ENCODE assay signal across 8 cellular contexts in genomic region chr1:23837905-23838304, GRCh38. TPM values are rescaled to one million over a fixed set of nuclear protein-coding genes. Genes with fewer than 3 reads are reported as not detected.
DNase-seq lines count a peak whose midpoint lies in the region; ATAC-seq and TF ChIP-seq lines count a peak whose summit lies in the region.

No MANE protein-coding gene starts in this region.

- H3K9ac ChIP-seq in adipocyte (ENCODE audit: low read length) (no peak overlapping the region), liver (ENCODE audit: low read depth in 1 of 2, low read length in 2 of 2) (no peak overlapping the region)

- no peaks in the 10 kb centered on the region for H3K27me3 ChIP-seq in heart right ventricle
- peaks cover 8% of the 10 kb centered on the region for H3K27me3 ChIP-seq in adipocyte (replicated peaks; ENCODE audit: control insufficient read depth, insufficient read depth, low read length)
- no peaks in the 10 kb centered on the region for H3K27me3 ChIP-seq in liver (ENCODE audit: control insufficient read depth in 4 of 4, insufficient read depth in 4 of 4, low read length in 3 of 4)
- H3K27me3 ChIP-seq in upper lobe of right lung: no peaks in the 10 kb centered on the region

- H3K4me1 ChIP-seq in heart right ventricle: peaks cover 0 to 11% (median 5%) of the 10 kb centered on the region in 9 donors
- peaks cover 3% of the 10 kb centered on the region for H3K4me1 ChIP-seq in adipocyte (ENCODE audit: control insufficient read depth, insufficient read depth, low read length)
- peaks cover 1 to 8% (median 7%) of the 10 kb centered on the region in 4 donors for H3K4me1 ChIP-seq in liver (ENCODE audit: control insufficient read depth in 4 of 4, insufficient read depth in 4 of 4, low read length in 3 of 4)
- H3K4me1 ChIP-seq in upper lobe of right lung: peaks cover 6% of the 10 kb centered on the region

- intact Hi-C loops in heart right ventricle (cut with DNase I): no loop called here
- intact Hi-C loops in cardiac septum (cut with DNase I): no loop called here
- intact Hi-C loops in upper lobe of right lung (cut with DNase I): no loop called here

- H3K9me3 ChIP-seq in heart right ventricle: no peaks in the 10 kb centered on the region
- no peaks in the 10 kb centered on the region for H3K9me3 ChIP-seq in adipocyte (ENCODE audit: control insufficient read depth, low read length)
- no peaks in the 10 kb centered on the region for H3K9me3 ChIP-seq in liver (ENCODE audit: control insufficient read depth in 4 of 4, low read length in 3 of 4)
- no peaks in the 10 kb centered on the region for H3K9me3 ChIP-seq in upper lobe of right lung

- no peak overlapping the region for H3K27ac ChIP-seq in heart right ventricle
- no peak overlapping the region for H3K27ac ChIP-seq in liver (ENCODE audit: low read depth in 1 of 2, low read length in 2 of 2)
- no peak overlapping the region for H3K27ac ChIP-seq in upper lobe of right lung

- 19 to 23% methylated on average over 13 of the region's 13 CpGs for WGBS in heart right ventricle, 2 donors
- WGBS in liver: 30% methylated on average over 13 of the region's 13 CpGs

- no peak for TF ChIP-seq RAD21 in liver (IDR thresholded peaks at IDR 0.05)

- H3K36me3 ChIP-seq in heart right ventricle (no peaks in the 10 kb centered on the region), adipocyte (ENCODE audit: control insufficient read depth, insufficient read depth, low read length, severe bottlenecking) (no peaks in the 10 kb centered on the region), liver (ENCODE audit: control insufficient read depth in 4 of 4, insufficient read depth in 3 of 4, low read depth in 1 of 4, low read length in 3 of 4) (no peaks in the 10 kb centered on the region), upper lobe of right lung (no peaks in the 10 kb centered on the region)

- DNase-seq in heart right ventricle (peak in 1 of 2 donors; percentile 16), cardiac septum (ENCODE audit: low spot score) (no peak), adipocyte (ENCODE audit: low read depth) (no peak), upper lobe of right lung (no peak), dermis blood vessel endothelial cell (no peak), NCI-H187 (lab: John Stamatoyannopoulos, UW) (no peak)

- peak overlapping the region in 8 of 10 donors; percentile 17 to 46 (median 41) for H3K4me3 ChIP-seq in heart right ventricle
- peak overlapping the region; percentile 67 for H3K4me3 ChIP-seq in adipocyte (ENCODE audit: low read length)
- H3K4me3 ChIP-seq in liver (ENCODE audit: low read depth in 1 of 3, low read length in 3 of 3): peak overlapping the region; percentile 25 to 66 (median 59)
- no peak overlapping the region for H3K4me3 ChIP-seq in upper lobe of right lung

- TF ChIP-seq CTCF in heart right ventricle (IDR thresholded peaks at IDR 0.05) (no peak), liver (IDR thresholded peaks at IDR 0.05; ENCODE audit: low read depth, low read length, missing input control) (no peak), upper lobe of right lung (IDR thresholded peaks at IDR 0.05) (no peak)

- ATAC-seq in heart right ventricle (peak in 4 of 8 donors; percentile 14 to 41 (median 22)), upper lobe of right lung (peak; percentile 23), GM21529 (IDR thresholded peaks at IDR 0.05; ENCODE audit: unreplicated experiment) (no peak)

TF ChIP-seq in liver, 16 proteins besides CTCF, POLR2A, EP300 and RAD21:
- TF ChIP-seq RXRA (IDR thresholded peaks at IDR 0.05) (no peak), HNF4A (conservative IDR thresholded peaks at IDR 0.05) (no peak), NR2F2 (IDR thresholded peaks at IDR 0.05) (no peak), SP1 (IDR thresholded peaks at IDR 0.05) (no peak), REST (IDR thresholded peaks at IDR 0.05) (no peak), YY1 (IDR thresholded peaks at IDR 0.05) (no peak), FOXA1 (IDR thresholded peaks at IDR 0.05) (no peak), HNF4G (IDR thresholded peaks at IDR 0.05) (no peak), JUND (IDR thresholded peaks at IDR 0.05) (no peak), ATF3 (IDR thresholded peaks at IDR 0.05) (no peak), TAF1 (conservative IDR thresholded peaks at IDR 0.05) (no peak), MAX (IDR thresholded peaks at IDR 0.05) (no peak), ZBTB33 (IDR thresholded peaks at IDR 0.05) (no peak), EGR1 (IDR thresholded peaks at IDR 0.05; ENCODE audit: low read depth in 2 of 2) (no peak), GABPA (IDR thresholded peaks at IDR 0.05 in 1 of 2, conservative IDR thresholded peaks at IDR 0.05 in 1 of 2) (no peak), FOXA2 (IDR thresholded peaks at IDR 0.05) (no peak)

RNA-seq across cellular contexts. Expression of gene HMGCL, which starts 12.7 kb away (rescaled TPM):
- total RNA-seq in heart right ventricle (10 to 100 TPM; 27.8 to 44.3 (median 40.1) TPM), cardiac septum (27.9 TPM), liver (100 to 1,000 TPM in 1 of 2 donors, 10 to 100 TPM in 1; 68.2 to 111 TPM), upper lobe of right lung (40.1 TPM), dermis blood vessel endothelial cell (52.5 and 59.9 TPM in 2 replicates)
- polyA plus RNA-seq in heart right ventricle (10 to 100 TPM; 25.7 to 26.9 TPM), liver (100 to 1,000 TPM; 187 to 198 TPM)

RNA-seq across cellular contexts. Expression of gene FUCA1, which starts 30.2 kb away (rescaled TPM):
- total RNA-seq in heart right ventricle (10 to 100 TPM; 10.6 to 34.0 (median 15.1) TPM), cardiac septum (13.3 TPM), liver (10 to 100 TPM; 33.8 to 58.0 TPM), upper lobe of right lung (44.4 TPM), dermis blood vessel endothelial cell (10.7 and 20.6 TPM in 2 replicates)
- polyA plus RNA-seq in heart right ventricle (10 to 100 TPM; 11.2 to 13.3 TPM), liver (10 to 100 TPM; 39.2 to 50.2 TPM)

RNA-seq across cellular contexts. Expression of gene GALE, which starts 37.4 kb away (rescaled TPM):
- total RNA-seq in heart right ventricle: 10 to 100 TPM in 2 of 10 donors, 1 to 10 TPM in 8; 5.3 to 14.1 (median 7.9) TPM
- 10 to 100 TPM; 14.9 to 22.2 TPM for polyA plus RNA-seq in heart right ventricle
- 11.5 TPM for total RNA-seq in cardiac septum
- 10 to 100 TPM; 22.9 to 43.4 TPM for total RNA-seq in liver
- 10 to 100 TPM; 37.0 to 40.4 TPM for polyA plus RNA-seq in liver
- 62.9 TPM for total RNA-seq in upper lobe of right lung
- total RNA-seq in dermis blood vessel endothelial cell: 34.7 and 42.2 TPM in 2 replicates

RNA-seq across cellular contexts. Expression of gene LYPLA2, which starts 47.0 kb away (rescaled TPM):
- total RNA-seq in heart right ventricle (10 to 100 TPM; 22.0 to 31.9 (median 27.0) TPM), cardiac septum (27.2 TPM), liver (10 to 100 TPM; 26.3 to 33.9 TPM), upper lobe of right lung (45.9 TPM), dermis blood vessel endothelial cell (108 and 113 TPM in 2 replicates)
- polyA plus RNA-seq in heart right ventricle (10 to 100 TPM; 25.8 to 54.5 TPM), liver (10 to 100 TPM; 52.6 to 71.1 TPM)

RNA-seq across cellular contexts. Expression of gene PITHD1, which starts 59.7 kb away (rescaled TPM):
- total RNA-seq in heart right ventricle (10 to 100 TPM; 37.6 to 52.8 (median 43.3) TPM), cardiac septum (33.7 TPM), liver (10 to 100 TPM; 28.4 to 86.4 TPM), upper lobe of right lung (46.5 TPM), dermis blood vessel endothelial cell (41.2 and 43.8 TPM in 2 replicates)
- polyA plus RNA-seq in heart right ventricle (10 to 100 TPM; 25.3 to 71.7 TPM), liver (10 to 100 TPM; 17.1 to 21.1 TPM)
